ENCODE assay signal across 26 cellular contexts in the genomic region with DNA sequence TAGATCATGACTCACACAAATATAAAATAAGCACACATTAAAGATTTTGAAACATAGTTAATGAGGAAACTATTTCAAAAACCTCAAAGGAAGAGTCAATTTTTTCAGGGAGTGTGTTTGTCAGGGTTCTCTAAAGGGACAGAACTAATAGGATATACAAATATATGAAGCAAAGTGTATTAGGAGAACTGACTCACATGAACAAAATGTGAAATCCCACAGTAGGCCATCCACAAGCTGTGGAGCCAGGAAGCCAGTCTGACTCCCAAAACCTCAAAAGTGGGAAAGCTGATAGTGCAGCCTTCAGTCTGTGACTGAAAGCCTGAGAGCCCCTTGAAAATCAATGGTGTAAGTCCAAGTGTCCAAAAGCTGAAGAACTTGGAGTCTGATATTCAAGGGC.
DNase-seq lines count a peak whose midpoint lies in the region; ATAC-seq, FAIRE-seq and TF ChIP-seq lines count a peak whose summit lies in the region.
"Had no signal": no experiment of that assay in that cellular context is flagged by ENCODE, and none has a peak within 500 bp of the region (broad histone marks: within the 10 kb centered on the region; RNA-seq: fewer than 3 reads in every experiment).

No MANE protein-coding gene starts in this region.

- H3K36me3 ChIP-seq in PC-3 (ENCODE audit: low read depth, low read length) (no peaks in the 10 kb centered on the region), mesenchymal stem cell (ENCODE audit: control insufficient read depth in 1 of 2, insufficient read depth in 2 of 2, low read depth in 1 of 2, low read length in 2 of 2) (no peaks in the 10 kb centered on the region)
- H3K36me3 ChIP-seq: BLaER1 treated with 17β-estradiol and CSF1 and Interleukin-3, amounts not matched to agents 10 nM and 100 nM had no signal

- H3K14ac ChIP-seq in mesenchymal stem cell (ENCODE audit: low read length in 2 of 2), result no peak overlapping the region

- DNase-seq in H54 (ENCODE audit: insufficient read length, low spot score), result no peak
- peak; percentile 27 for DNase-seq in PC-3
- peak; percentile 26 for DNase-seq in choroid plexus epithelial cell (ENCODE audit: low read depth)
- peak; percentile 65 for DNase-seq in mesenchymal stem cell
- no peak for DNase-seq in progenitor cell of endocrine pancreas (ENCODE audit: low spot score, unreplicated experiment)
- no peak for DNase-seq in left colon
- DNase-seq: AML-193; CD4-positive, alpha-beta T cell; NCI-H1092 treated with DMSO at 0.1 percent for 48 hours; NCI-H1436; NCI-H187; NCI-H2081 treated with DMSO at 0.1 percent for 48 hours; NCI-H2171 treated with DMSO at 0.1 percent for 48 hours; NCI-H446; NCI-H526 treated with DMSO at 0.1 percent for 48 hours; SHP77; T-cell had no signal

- intact Hi-C loops in PC-3 (cut with micrococcal nuclease), result no loop called here
- intact Hi-C loops in left colon (cut with DNase I, micrococcal nuclease), result no loop called here

- H3K36me3 Mint-ChIP-seq in progenitor cell of endocrine pancreas (ENCODE audit: insufficient read depth), result no peaks in the 10 kb centered on the region
- H3K36me3 Mint-ChIP-seq: IgD-negative memory B cell, T-cell had no signal

- H3K9me3 Mint-ChIP-seq in progenitor cell of endocrine pancreas (ENCODE audit: low read depth), result peaks cover 9% of the 10 kb centered on the region

- H2AFZ ChIP-seq in PC-3 (ENCODE audit: low read length), result no peak overlapping the region
- no peak overlapping the region for H2AFZ ChIP-seq in mesenchymal stem cell (ENCODE audit: low read depth, low read length)

- POLR2A ChIA-PET in PC-3 (lab: Charles Lee; ENCODE audit: unreplicated experiment), result no interaction called here

- no peak overlapping the region for H3K27ac Mint-ChIP-seq in progenitor cell of endocrine pancreas
- H3K27ac Mint-ChIP-seq: CD4-positive, alpha-beta T cell; IgD-negative memory B cell; T-cell had no signal

- H4K8ac ChIP-seq in mesenchymal stem cell (ENCODE audit: low read length), result no peak overlapping the region

- H3K4me3 ChIP-seq in PC-3 (ENCODE audit: low read length) (no peak overlapping the region), choroid plexus epithelial cell (ENCODE audit: low read depth, low read length) (no peak overlapping the region), mesenchymal stem cell (ENCODE audit: insufficient read depth in 1 of 2, low read depth in 1 of 2, low read length in 2 of 2) (no peak overlapping the region)
- H3K4me3 ChIP-seq: BLaER1 treated with 17β-estradiol and CSF1 and Interleukin-3, amounts not matched to agents 10 nM and 100 nM had no signal

- H3F3A ChIP-seq in PC-3 (ENCODE audit: low read length, unreplicated experiment), result no peaks in the 10 kb centered on the region

- H2AK5ac ChIP-seq in mesenchymal stem cell (ENCODE audit: low read length, severe bottlenecking), result no peak overlapping the region

- no TSS peak for BruUV-seq in PC-3 (replicated peaks; lab: Mats Ljungman, UMichigan)

- H2BK12ac ChIP-seq in mesenchymal stem cell (ENCODE audit: low read length in 2 of 2), result no peak overlapping the region

- no peak overlapping the region for H2BK120ac ChIP-seq in mesenchymal stem cell (ENCODE audit: low read depth, low read length)

- CTCF ChIA-PET in PC-3 (lab: Charles Lee), result no interaction called here

- TF ChIP-seq CTCF in PC-3 (conservative IDR thresholded peaks at IDR 0.05; ENCODE audit: low read depth, low read length) (no peak), choroid plexus epithelial cell (conservative IDR thresholded peaks at IDR 0.05; ENCODE audit: low read depth, low read length) (no peak), progenitor cell of endocrine pancreas (IDR thresholded peaks at IDR 0.05; ENCODE audit: unreplicated experiment) (no peak)

- no peak overlapping the region for H2BK15ac ChIP-seq in mesenchymal stem cell (ENCODE audit: low read depth, poor library complexity, severe bottlenecking)

- peaks cover 11% of the 10 kb centered on the region; the same call in 1 of the 2 replicates for H3K4me1 ChIP-seq in PC-3 (ENCODE audit: insufficient read depth, low read length)
- peaks cover 2% of the 10 kb centered on the region for H3K4me1 ChIP-seq in mesenchymal stem cell (ENCODE audit: control insufficient read depth, insufficient read depth, low read depth, low read length)
- H3K4me1 ChIP-seq: BLaER1 treated with 17β-estradiol and CSF1 and Interleukin-3, amounts not matched to agents 10 nM and 100 nM had no signal

- H3K27me3 Mint-ChIP-seq in progenitor cell of endocrine pancreas, result no peaks in the 10 kb centered on the region
- H3K27me3 Mint-ChIP-seq: CD4-positive, alpha-beta T cell; IgD-negative memory B cell; T-cell had no signal

- H3K4me1 Mint-ChIP-seq in progenitor cell of endocrine pancreas (ENCODE audit: low read depth), result no peaks in the 10 kb centered on the region
- H3K4me1 Mint-ChIP-seq: IgD-negative memory B cell, T-cell had no signal

- peak overlapping the region in 1 of 2 experiments; percentile 48 for H3K18ac ChIP-seq in mesenchymal stem cell (ENCODE audit: low read depth in 1 of 2, low read length in 2 of 2)

- no peaks in the 10 kb centered on the region for H3K9me2 ChIP-seq in PC-3 (replicated peaks; ENCODE audit: low read length)

- H3K4ac ChIP-seq in mesenchymal stem cell (ENCODE audit: low read depth in 1 of 2, low read length in 2 of 2), result no peak overlapping the region

- no peak overlapping the region for H2BK5ac ChIP-seq in mesenchymal stem cell (ENCODE audit: low read depth, low read length, poor library complexity, severe bottlenecking)

- H3K23ac ChIP-seq in mesenchymal stem cell (ENCODE audit: low read length in 2 of 2), result no peak overlapping the region

- H3K27me3 ChIP-seq in PC-3 (ENCODE audit: low read length) (no peaks in the 10 kb centered on the region), mesenchymal stem cell (ENCODE audit: control insufficient read depth in 1 of 2, insufficient read depth in 1 of 2, low read length in 2 of 2) (no peaks in the 10 kb centered on the region)
- H3K27me3 ChIP-seq: BLaER1 treated with 17β-estradiol and CSF1 and Interleukin-3, amounts not matched to agents 10 nM and 100 nM had no signal

- H3K9me3 ChIP-seq in PC-3 (ENCODE audit: low read length) (no peaks in the 10 kb centered on the region), mesenchymal stem cell (ENCODE audit: control insufficient read depth, low read length) (peaks cover 5% of the 10 kb centered on the region)
- H3K9me3 ChIP-seq: BLaER1 treated with 17β-estradiol and CSF1 and Interleukin-3, amounts not matched to agents 10 nM and 100 nM had no signal

- H3K27ac ChIP-seq in PC-3 (ENCODE audit: low read length) (peak overlapping the region; percentile 30), mesenchymal stem cell (ENCODE audit: low read length, poor library complexity, severe bottlenecking) (no peak overlapping the region)
- H3K27ac ChIP-seq: BLaER1 treated with 17β-estradiol and CSF1 and Interleukin-3, amounts not matched to agents 10 nM and 100 nM; KMS-11; RWPE1 had no signal

- H3K9ac ChIP-seq in PC-3 (ENCODE audit: low read length), result no peak overlapping the region
- H3K9ac ChIP-seq in mesenchymal stem cell (ENCODE audit: low read length), result no peak overlapping the region
- H3K9ac ChIP-seq: BLaER1 treated with 17β-estradiol and CSF1 and Interleukin-3, amounts not matched to agents 10 nM and 100 nM; KMS-11 had no signal

- no peak overlapping the region for H3K4me2 ChIP-seq in PC-3 (ENCODE audit: low read length)
- no peak overlapping the region for H3K4me2 ChIP-seq in mesenchymal stem cell (ENCODE audit: low read length, poor library complexity, severe bottlenecking)
- H3K4me2 ChIP-seq: BLaER1 treated with 17β-estradiol and CSF1 and Interleukin-3, amounts not matched to agents 10 nM and 100 nM; KMS-11 had no signal

- ATAC-seq in PC-3, result peak; percentile 73
- no peak for ATAC-seq in GM18868 (IDR thresholded peaks at IDR 0.05; ENCODE audit: unreplicated experiment)
- no peak for ATAC-seq in left colon
- no peak for ATAC-seq in HG03439 (IDR thresholded peaks at IDR 0.05; ENCODE audit: unreplicated experiment)
- ATAC-seq: T-cell had no signal

- no peak overlapping the region for H3K4me3 Mint-ChIP-seq in progenitor cell of endocrine pancreas (ENCODE audit: low read depth)
- H3K4me3 Mint-ChIP-seq: CD4-positive, alpha-beta T cell; IgD-negative memory B cell; T-cell had no signal

- FAIRE-seq in H54 (lab: Jason Lieb, UNC), result peak; percentile 30
- FAIRE-seq: A204.1, D721Med, H1 had no signal

- no peak for TF ChIP-seq POLR2A in H54 (IDR thresholded peaks at IDR 0.05; ENCODE audit: low read depth, low read length)

- H4K91ac ChIP-seq in mesenchymal stem cell (ENCODE audit: low read length), result no peak overlapping the region

- H3K79me1 ChIP-seq in mesenchymal stem cell (replicated peaks; ENCODE audit: low read length, poor library complexity, severe bottlenecking), result no peaks in the 10 kb centered on the region

- H3K79me2 ChIP-seq in PC-3 (ENCODE audit: low read length), result no peaks in the 10 kb centered on the region

- H4K20me1 ChIP-seq in PC-3 (ENCODE audit: low read length), result no peaks in the 10 kb centered on the region
- H4K20me1 ChIP-seq: BLaER1 treated with 17β-estradiol and CSF1 and Interleukin-3, amounts not matched to agents 10 nM and 100 nM had no signal

Comparison
In these comparisons a context has a peak if more than half of its experiments do, and no peak if none do; other contexts are left out.
1. DNase-seq: peak in PC-3 (single experiment), choroid plexus epithelial cell (single experiment) and mesenchymal stem cell (single experiment); none in H54 (single experiment), progenitor cell of endocrine pancreas (single experiment) and left colon (0 of 2).